In the genomic region with DNA sequence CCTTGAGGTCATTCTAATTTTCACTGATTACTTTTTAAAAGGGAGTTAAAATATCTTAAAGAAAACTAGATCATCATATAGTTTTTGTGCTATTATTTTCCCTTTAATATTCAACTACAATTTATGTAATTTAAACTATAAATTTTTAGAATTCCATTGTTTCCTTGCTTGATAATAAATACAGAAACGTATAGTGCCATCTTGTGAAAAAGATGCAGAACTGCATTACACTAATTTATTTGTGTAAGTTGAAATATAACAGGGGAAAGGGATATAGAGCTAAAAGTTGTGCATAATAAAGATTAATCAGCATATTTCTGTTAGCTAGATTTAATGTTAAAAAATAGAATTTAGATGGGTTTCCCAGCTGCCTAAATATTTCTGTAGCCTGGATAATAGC, we compare ENCODE assay signal across 9 cellular contexts.
DNase-seq lines count a peak whose midpoint lies in the region; TF ChIP-seq lines count a peak whose summit lies in the region.
"Had no signal": no experiment of that assay in that cellular context is flagged by ENCODE, and none has a peak within 500 bp of the region (broad histone marks: within the 10 kb centered on the region; RNA-seq: fewer than 3 reads in every experiment).

No MANE protein-coding gene starts in this region.

- H3K27ac ChIP-seq in dorsolateral prefrontal cortex, result no peak overlapping the region
- no peak overlapping the region for H3K27ac ChIP-seq in smooth muscle cell (ENCODE audit: low read depth)

- no peaks in the 10 kb centered on the region for H3K79me2 ChIP-seq in smooth muscle cell (ENCODE audit: low read depth)

- no peaks in the 10 kb centered on the region for H4K20me1 ChIP-seq in smooth muscle cell (ENCODE audit: low read depth)

- DNase-seq in NCI-H1694 treated with DMSO at 0.1 percent for 48 hours (lab: John Stamatoyannopoulos, UW) (peak; percentile 2), NCI-H1694 (lab: John Stamatoyannopoulos, UW) (no peak), NCI-H460 (ENCODE audit: extremely low read depth, low read depth) (peak; percentile 2), dorsolateral prefrontal cortex (no peak), smooth muscle cell (lab: John Stamatoyannopoulos, UW; ENCODE audit: unreplicated experiment) (no peak), NCI-H2107 treated with DMSO at 0.1 percent for 48 hours (lab: John Stamatoyannopoulos, UW; ENCODE audit: unreplicated experiment) (no peak)
- no peak for DNase-seq in activated naive CD4-positive, alpha-beta T cell treated with anti-CD3 and anti-CD28 coated beads, Interleukin-2, amount 50 U/mL, for 16 hours
- no peak for DNase-seq in activated T-cell treated with anti-CD3 and anti-CD28 coated beads, Interleukin-2, amount 50 U/mL, for 48 hours
- DNase-seq: NCI-H2107 had no signal

- H3K4me1 ChIP-seq in smooth muscle cell (ENCODE audit: low read depth), result no peaks in the 10 kb centered on the region

- no peak overlapping the region for H3K4me2 ChIP-seq in smooth muscle cell

- TF ChIP-seq CTCF in dorsolateral prefrontal cortex (IDR thresholded peaks at IDR 0.05 in 54 of 56, conservative IDR thresholded peaks at IDR 0.05 in 2 of 56; ENCODE audit: low read depth in 1 of 56, partially characterized antibody in 56 of 56) (peak; percentile 31 to 77 (median 56)), smooth muscle cell (IDR thresholded peaks at IDR 0.05; ENCODE audit: borderline replicate concordance, insufficient read depth, poor library complexity, severe bottlenecking) (peak; percentile 78)

- no peaks in the 10 kb centered on the region for H3F3A ChIP-seq in smooth muscle cell (ENCODE audit: low read depth)

- peaks cover 0 to 5% (median 0%) of the 10 kb centered on the region in 45 donors for H3K27me3 ChIP-seq in dorsolateral prefrontal cortex
- H3K27me3 ChIP-seq in smooth muscle cell (ENCODE audit: low read depth), result peaks cover 12% of the 10 kb centered on the region

- no peaks in the 10 kb centered on the region for H3K36me3 ChIP-seq in smooth muscle cell (ENCODE audit: low read depth)

- H3K9ac ChIP-seq in smooth muscle cell (ENCODE audit: low read depth), result no peak overlapping the region

- H3K9me3 ChIP-seq in smooth muscle cell (replicated peaks; ENCODE audit: low read depth), result no peaks in the 10 kb centered on the region

- no peak overlapping the region for H2AFZ ChIP-seq in smooth muscle cell (ENCODE audit: low read depth)

- intact Hi-C loops in dorsolateral prefrontal cortex (cut with DNase I), result no loop called here

- 4% methylated on average over 1 of the region's 1 CpG for WGBS in smooth muscle cell (ENCODE audit: low lambda C conversion rate)

- H3K4me3 ChIP-seq in dorsolateral prefrontal cortex (no peak overlapping the region), smooth muscle cell (no peak overlapping the region)

Comparison
In these comparisons a context has a peak if more than half of its experiments do, and no peak if none do; other contexts are left out.
1. DNase-seq: peak in NCI-H1694 treated with DMSO at 0.1 percent for 48 hours (single experiment) and NCI-H460 (single experiment); none in NCI-H1694 (single experiment), dorsolateral prefrontal cortex (0 of 10), smooth muscle cell (single experiment), activated naive CD4-positive, alpha-beta T cell treated with anti-CD3 and anti-CD28 coated beads, Interleukin-2, amount 50 U/mL, for 16 hours (single experiment), NCI-H2107 treated with DMSO at 0.1 percent for 48 hours (single experiment) and activated T-cell treated with anti-CD3 and anti-CD28 coated beads, Interleukin-2, amount 50 U/mL, for 48 hours (0 of 2).